1 cellular context compared by ENCODE assay signal in genomic region chr1:1748686-1749321, GRCh38.
A peak's percentile ranks its signal among the peaks of the same experiment; 100 is the strongest.
TF ChIP-seq lines count a peak whose summit lies in the region.

No MANE protein-coding gene starts in this region.

TF ChIP-seq in HepG2, 621 proteins besides CTCF, POLR2A, EP300 and RAD21 (continued from another document and continues in another):
- TF ChIP-seq HNF1A (IDR thresholded peaks at IDR 0.05; ENCODE audit: low read depth) (no peak), HNF1A (CRISPR knock-in tag; IDR thresholded peaks at IDR 0.05; ENCODE audit: borderline replicate concordance) (no peak), SCMH1 (CRISPR knock-in tag; IDR thresholded peaks at IDR 0.05; ENCODE audit: borderline replicate concordance) (no peak), CHD4 (IDR thresholded peaks at IDR 0.05; ENCODE audit: borderline replicate concordance, low read length) (no peak), AGO2 (optimal IDR thresholded peaks at IDR 0.05; ENCODE audit: low read depth, low read length) (no peak), E2F5 (CRISPR knock-in tag; conservative IDR thresholded peaks at IDR 0.05) (no peak), KAT8 (CRISPR knock-in tag; IDR thresholded peaks at IDR 0.05) (peak; percentile 55), NFAT5 (CRISPR knock-in tag; IDR thresholded peaks at IDR 0.05) (no peak), ZNF34 (CRISPR knock-in tag; IDR thresholded peaks at IDR 0.05; ENCODE audit: borderline replicate concordance) (no peak), ZBTB33 (CRISPR knock-in tag; IDR thresholded peaks at IDR 0.05) (no peak), ZNF121 (CRISPR knock-in tag; IDR thresholded peaks at IDR 0.05) (no peak), ZNF841 (CRISPR knock-in tag; IDR thresholded peaks at IDR 0.05; ENCODE audit: borderline replicate concordance) (no peak), ZFAT (CRISPR knock-in tag; conservative IDR thresholded peaks at IDR 0.05) (no peak), NFIC (IDR thresholded peaks at IDR 0.05; ENCODE audit: low read length) (no peak), GABPB1 (CRISPR knock-in tag; IDR thresholded peaks at IDR 0.05) (peak; percentile 43), LCORL (IDR thresholded peaks at IDR 0.05) (no peak), LCORL (CRISPR knock-in tag; IDR thresholded peaks at IDR 0.05) (0 out of 2 replicates have a peak, but pooled peaks have one; percentile 18), ZNF766 (CRISPR knock-in tag; IDR thresholded peaks at IDR 0.05; ENCODE audit: borderline replicate concordance) (no peak), PHF5A (CRISPR knock-in tag; IDR thresholded peaks at IDR 0.05; ENCODE audit: low read depth, unreplicated experiment) (no peak), ZFP36 (IDR thresholded peaks at IDR 0.05; ENCODE audit: borderline replicate concordance, low read depth, low read length, partially characterized antibody) (no peak), SP5 (CRISPR knock-in tag; IDR thresholded peaks at IDR 0.05; ENCODE audit: borderline replicate concordance, low read depth) (no peak), USF2 (IDR thresholded peaks at IDR 0.05; ENCODE audit: low read depth, low read length) (no peak), USF2 (CRISPR knock-in tag; IDR thresholded peaks at IDR 0.05; ENCODE audit: borderline replicate concordance) (no peak), SKI (IDR thresholded peaks at IDR 0.05; ENCODE audit: partially characterized antibody) (peak; percentile 37), SMYD3 (CRISPR knock-in tag; IDR thresholded peaks at IDR 0.05) (no peak), GRHL1 (CRISPR knock-in tag; conservative IDR thresholded peaks at IDR 0.05) (no peak), ZUFSP (CRISPR knock-in tag; IDR thresholded peaks at IDR 0.05; ENCODE audit: borderline replicate concordance) (no peak), HCFC1 (IDR thresholded peaks at IDR 0.05; ENCODE audit: low read depth, low read length) (no peak), ZNF646 (CRISPR knock-in tag; IDR thresholded peaks at IDR 0.05) (no peak), MZF1 (CRISPR knock-in tag; IDR thresholded peaks at IDR 0.05; ENCODE audit: borderline replicate concordance) (no peak), ZZZ3 (CRISPR knock-in tag; IDR thresholded peaks at IDR 0.05; ENCODE audit: borderline replicate concordance) (no peak), ZNF530 (CRISPR knock-in tag; IDR thresholded peaks at IDR 0.05; ENCODE audit: low read depth) (no peak)
